ENCODE assay signal across 7 cellular contexts in genomic region chr3:69165744-69166143, GRCh38. TPM values are rescaled to one million over a fixed set of nuclear protein-coding genes. Genes with fewer than 3 reads are reported as not detected.
"Had no signal": no experiment of that assay in that cellular context is flagged by ENCODE, and none has a peak within 500 bp of the region (broad histone marks: within the 10 kb centered on the region; RNA-seq: fewer than 3 reads in every experiment).

No MANE protein-coding gene starts in this region.

- FAIRE-seq: H54, HTR-8/SVneo, K562 had no signal

- H3K4me3 ChIP-seq: K562 had no signal

- DNase-seq: GOT3, H9, HCEC 1CT, IMR-90 had no signal

- H3K9me3 Mint-ChIP-seq: H9 had no signal

- H3K4me3 Mint-ChIP-seq: H9 had no signal

- ATAC-seq: K562 had no signal

RNA-seq across cellular contexts. Expression of gene LMOD3, which starts 43.3 kb away (rescaled TPM):
- total RNA-seq: H9, IMR-90, K562 had no signal
- polyA plus RNA-seq: IMR-90 had no signal
